ENCODE assay signal across 16 cellular contexts in genomic region chr17:11705111-11705510, GRCh38.
DNase-seq lines count a peak whose midpoint lies in the region; ATAC-seq, FAIRE-seq and TF ChIP-seq lines count a peak whose summit lies in the region.
"Had no signal": no experiment of that assay in that cellular context is flagged by ENCODE, and none has a peak within 500 bp of the region (broad histone marks: within the 10 kb centered on the region; RNA-seq: fewer than 3 reads in every experiment).

No MANE protein-coding gene starts in this region.

- DNase-seq in GM12865 (ENCODE audit: low read depth), result peak; percentile 10
- peak; percentile 14 for DNase-seq in NCI-H2029 treated with DMSO at 0.1 percent for 48 hours (lab: John Stamatoyannopoulos, UW)
- no peak for DNase-seq in H1 (ENCODE audit: low read depth in 1 of 2, low spot score in 2 of 2)
- DNase-seq in mucosa of gallbladder (ENCODE audit: low spot score), result peak; percentile 86
- DNase-seq in activated CD8-positive, alpha-beta memory T cell treated with anti-CD3 and anti-CD28 coated beads, Interleukin-2, amount 50 U/mL, for 4 hours, result no peak
- no peak for DNase-seq in SKM-1 (lab: John Stamatoyannopoulos, UW; ENCODE audit: unreplicated experiment)
- no peak for DNase-seq in NCI-H1092 (lab: John Stamatoyannopoulos, UW)
- no peak for DNase-seq in omental fat pad (ENCODE audit: low spot score)
- DNase-seq: CD4-positive, CD25-positive, alpha-beta regulatory T cell; H9; islet precursor cell; naive thymus-derived CD8-positive, alpha-beta T cell; NCI-H2081; SK-N-SH; stimulated activated CD4-positive, alpha-beta T cell treated with anti-CD3 and anti-CD28 coated beads, Interleukin-4, amount 100 ng/mL, for 24 hours had no signal

- no peak overlapping the region for H2AFZ ChIP-seq in H1 (ENCODE audit: low read length)

- H2BK5ac ChIP-seq in H1 (ENCODE audit: low read depth, low read length), result no peak overlapping the region

- H4K91ac ChIP-seq in H1 (replicated peaks; ENCODE audit: insufficient read length, low read length), result no peak overlapping the region

- H2BK120ac ChIP-seq in H1 (replicated peaks; ENCODE audit: low read depth, low read length), result no peak overlapping the region

- H2BK15ac ChIP-seq in H1 (ENCODE audit: low read length), result no peak overlapping the region

- no peaks in the 10 kb centered on the region for H3K9me3 ChIP-seq in H1 (ENCODE audit: insufficient read depth in 2 of 2, low read depth in 1 of 2, low read length in 1 of 2)
- H3K9me3 ChIP-seq: SK-N-SH had no signal

- no peak overlapping the region for H2BK20ac ChIP-seq in H1 (ENCODE audit: low read length)

- no peak for ATAC-seq in omental fat pad (ENCODE audit: low FRiP score)
- ATAC-seq: naive thymus-derived CD8-positive, alpha-beta T cell had no signal

- no peak overlapping the region for H3K18ac ChIP-seq in H1 (ENCODE audit: extremely low read depth, low read length)

- no peak overlapping the region for H3K4me2 ChIP-seq in H1 (ENCODE audit: insufficient read depth in 1 of 2, low read depth in 2 of 2, low read length in 2 of 2)
- H3K4me2 ChIP-seq: KMS-11, SK-N-SH had no signal

- CTCF ChIA-PET in H1 (lab: Charles Lee; ENCODE audit: partially characterized antibody), result no interaction called here

- no peaks in the 10 kb centered on the region for H3K36me3 ChIP-seq in H1 (ENCODE audit: control insufficient read depth in 2 of 4, insufficient read depth in 4 of 4, low read length in 3 of 4)

- 0 out of 2 replicates have a peak overlapping the region, but pooled peaks have one; percentile 50 for H2BK12ac ChIP-seq in H1 (ENCODE audit: low read depth, low read length)

- no peak overlapping the region for H3K27ac ChIP-seq in H1 (ENCODE audit: low read depth, low read length)
- H3K27ac ChIP-seq: KMS-11 had no signal

- no peaks in the 10 kb centered on the region for H3K79me1 ChIP-seq in H1 (ENCODE audit: low read depth, low read length)

- no peaks in the 10 kb centered on the region for H3K23me2 ChIP-seq in H1 (ENCODE audit: low read depth, low read length)

- no peaks in the 10 kb centered on the region for H4K20me1 ChIP-seq in H1 (replicated peaks in 1 of 2; ENCODE audit: control insufficient read depth in 1 of 2, insufficient read depth in 2 of 2, low read length in 2 of 2)

- no peak overlapping the region for H4K5ac ChIP-seq in H1 (ENCODE audit: insufficient read length, low read depth, low read length)

- TF ChIP-seq CTCF in GM12865 (IDR thresholded peaks at IDR 0.05; ENCODE audit: insufficient read depth, low read depth, low read length, missing control alignments), result no peak
- no peak for TF ChIP-seq CTCF in H1 (IDR thresholded peaks at IDR 0.05; ENCODE audit: control extremely low read depth in 1 of 3, insufficient read depth in 1 of 3, low read depth in 1 of 3, low read length in 3 of 3)
- TF ChIP-seq CTCF in omental fat pad (IDR thresholded peaks at IDR 0.05), result no peak

- H3K14ac ChIP-seq in H1 (ENCODE audit: insufficient read length), result no peak overlapping the region

- no peaks in the 10 kb centered on the region for H3K27me3 ChIP-seq in H1 (replicated peaks in 1 of 4; ENCODE audit: control insufficient read depth in 3 of 4, extremely low read depth in 1 of 4, insufficient read depth in 3 of 4, low read length in 3 of 4)

- no peak overlapping the region for H3K9ac ChIP-seq in H1 (replicated peaks in 1 of 4; ENCODE audit: extremely low read depth in 1 of 4, low read depth in 3 of 4, low read length in 3 of 4)
- H3K9ac ChIP-seq: KMS-11, SK-N-SH had no signal

- no peak overlapping the region for H3K23ac ChIP-seq in H1 (ENCODE audit: insufficient read length)

- H3K56ac ChIP-seq in H1 (replicated peaks; ENCODE audit: insufficient read length, low read depth, low read length), result no peak overlapping the region

- peaks cover 0 to 2% (median 0%) of the 10 kb centered on the region in 4 experiments; a peak in 1 of 7 replicates for H3K4me1 ChIP-seq in H1 (replicated peaks in 1 of 4; ENCODE audit: control insufficient read depth in 3 of 4, insufficient read depth in 4 of 4, low read length in 3 of 4)

- H3K4ac ChIP-seq in H1 (replicated peaks; ENCODE audit: insufficient read length, low read depth, low read length), result no peak overlapping the region

- no peak overlapping the region for H3K4me3 ChIP-seq in GM12865 (ENCODE audit: low read depth, low read length)
- H3K4me3 ChIP-seq in H1 (ENCODE audit: extremely low read depth in 1 of 4, insufficient read depth in 2 of 4, low read depth in 3 of 4, low read length in 4 of 4), result no peak overlapping the region

- no peak for TF ChIP-seq EP300 in H1 (IDR thresholded peaks at IDR 0.05; ENCODE audit: borderline replicate concordance in 1 of 2, low read depth in 2 of 2, low read length in 2 of 2)

- POLR2A ChIA-PET in H1 (lab: Charles Lee; ENCODE audit: partially characterized antibody), result no interaction called here

- FAIRE-seq in H1 (lab: Jason Lieb, UNC), result no peak

- no peak for TF ChIP-seq POLR2A in H1 (IDR thresholded peaks at IDR 0.05; ENCODE audit: control extremely low read depth in 1 of 2, low read depth in 2 of 2, low read length in 2 of 2)

- no peak overlapping the region for H2AK5ac ChIP-seq in H1 (ENCODE audit: low read depth, low read length)

- 87% methylated on average over 3 of the region's 3 CpGs; no CpG with 5 or more reads in 1 of the 2 experiments for WGBS in H1 (ENCODE audit: extremely low coverage in 1 of 2, insufficient coverage in 1 of 2, insufficient read length in 1 of 2, insufficient replicate concordance in 2 of 2, low coverage in 1 of 2, low lambda C conversion rate in 2 of 2, missing lambda C conversion rate in 1 of 2), 2 experiments

- no peak for TF ChIP-seq RAD21 in H1 (IDR thresholded peaks at IDR 0.05 in 1 of 2, conservative IDR thresholded peaks at IDR 0.05 in 1 of 2; ENCODE audit: low read depth in 2 of 2, low read length in 2 of 2)

- no peak overlapping the region for H4K8ac ChIP-seq in H1 (ENCODE audit: extremely low read depth, insufficient read depth, low read length)

- no peaks in the 10 kb centered on the region for H3K79me2 ChIP-seq in H1 (ENCODE audit: control insufficient read depth in 1 of 2, insufficient read depth in 2 of 2, low read length in 2 of 2)

TF ChIP-seq in H1, 55 proteins besides CTCF, POLR2A, EP300 and RAD21:
- no peak for TF ChIP-seq KDM4A (IDR thresholded peaks at IDR 0.05; ENCODE audit: low read depth, low read length, severe bottlenecking)
- TF ChIP-seq CBX5 (IDR thresholded peaks at IDR 0.05; ENCODE audit: low read depth, low read length), result no peak
- TF ChIP-seq SP4 (IDR thresholded peaks at IDR 0.05; ENCODE audit: low read length), result no peak

Comparison
In these comparisons a context has a peak if more than half of its experiments do, and no peak if none do; other contexts are left out.
1. DNase-seq: peak in GM12865 (single experiment), NCI-H2029 treated with DMSO at 0.1 percent for 48 hours (single experiment) and mucosa of gallbladder (single experiment); none in H1 (0 of 2), activated CD8-positive, alpha-beta memory T cell treated with anti-CD3 and anti-CD28 coated beads, Interleukin-2, amount 50 U/mL, for 4 hours (single experiment), SKM-1 (single experiment), NCI-H1092 (single experiment) and omental fat pad (single experiment).